ENCODE assay signal across 29 cellular contexts in the genomic region with DNA sequence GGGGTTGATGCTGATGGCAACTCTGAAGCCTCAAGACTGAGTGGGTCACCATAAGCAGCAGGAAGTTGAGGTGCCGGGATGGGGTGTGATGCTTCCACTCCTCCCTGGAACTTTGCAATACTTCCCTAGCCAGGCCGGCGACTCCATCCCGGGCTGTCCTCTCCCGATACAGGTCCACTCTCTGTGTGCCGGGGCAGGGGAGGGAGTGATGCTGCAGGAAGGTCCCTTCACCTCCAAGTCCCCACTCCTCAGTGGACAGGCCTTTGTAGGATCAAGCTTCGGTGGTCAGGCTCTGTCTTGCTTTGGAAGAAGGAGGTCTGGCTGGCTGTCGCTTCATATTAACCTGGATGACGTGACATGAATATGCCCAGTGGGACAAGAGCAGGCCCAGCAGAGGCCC. TPM values are rescaled to one million over a fixed set of nuclear protein-coding genes. Genes with fewer than 3 reads are reported as not detected.
DNase-seq lines count a peak whose midpoint lies in the region; TF ChIP-seq lines count a peak whose summit lies in the region.
"Had no signal": no experiment of that assay in that cellular context is flagged by ENCODE, and none has a peak within 500 bp of the region (broad histone marks: within the 10 kb centered on the region; RNA-seq: fewer than 3 reads in every experiment).

No MANE protein-coding gene starts in this region.

- no peaks in the 10 kb centered on the region for H3K27me3 ChIP-seq in Peyer's patch

- DNase-seq in AG20443 (ENCODE audit: low spot score) (peak; percentile 8), Peyer's patch (peak in 2 of 3 donors; percentile 30 to 32), mesenteric fat pad (ENCODE audit: low spot score) (peak; percentile 69), type B pancreatic cell (ENCODE audit: extremely low spot score, unreplicated experiment) (peak; percentile 58), GF-D8 (lab: John Stamatoyannopoulos, UW) (no peak), CD14-positive monocyte (ENCODE audit: low spot score) (no peak)
- DNase-seq in stimulated activated CD4-positive, alpha-beta T cell treated with anti-CD3 and anti-CD28 coated beads, Interleukin-2, amount 100 ng/mL, for 48 hours = no peak
- DNase-seq: AML-193; CD4-positive, alpha-beta memory T cell; COR-L47; HFFc6; KBM-7; MV-4-11; NCI-H1105; NCI-H1436 treated with DMSO at 0.1 percent for 48 hours; NCI-H1930; NCI-H2227 treated with DMSO at 0.1 percent for 48 hours; NCI-H526 treated with DMSO at 0.1 percent for 48 hours; SIG-M5 had no signal

- H3K27me3 Mint-ChIP-seq in type B pancreatic cell (peaks cover 90% of the 10 kb centered on the region), CD14-positive monocyte (ENCODE audit: low read depth in 3 of 3) (peaks cover 41 to 58% (median 46%) of the 10 kb centered on the region in 3 donors)

- no peak overlapping the region for H3K4me3 Mint-ChIP-seq in type B pancreatic cell
- H3K4me3 Mint-ChIP-seq in CD14-positive monocyte = no peak overlapping the region

- H3K4me3 ChIP-seq in Peyer's patch = no peak overlapping the region
- H3K4me3 ChIP-seq: GM12878, HAP-1, SK-N-MC had no signal

- H3K27ac ChIP-seq in Peyer's patch = no peak overlapping the region
- H3K27ac ChIP-seq: BLaER1 treated with 17β-estradiol and CSF1 and Interleukin-3, amounts not matched to agents 10 nM and 100 nM; RWPE1; SK-N-MC had no signal

- TF ChIP-seq CTCF in Peyer's patch (IDR thresholded peaks at IDR 0.05) = no peak
- no peak for TF ChIP-seq CTCF in type B pancreatic cell (conservative IDR thresholded peaks at IDR 0.05)
- no peak for TF ChIP-seq CTCF in CD14-positive monocyte (IDR thresholded peaks at IDR 0.05)

- peaks cover 11% of the 10 kb centered on the region for H3K4me1 Mint-ChIP-seq in type B pancreatic cell (ENCODE audit: unreplicated experiment)
- H3K4me1 Mint-ChIP-seq in CD14-positive monocyte = peaks cover 6% of the 10 kb centered on the region

- H3K9me3 ChIP-seq in Peyer's patch = no peaks in the 10 kb centered on the region

- peaks cover 0 to 10% (median 0%) of the 10 kb centered on the region in 4 donors for H3K4me1 ChIP-seq in Peyer's patch

- no peak for TF ChIP-seq POLR2A in Peyer's patch (IDR thresholded peaks at IDR 0.05)

- peaks cover 7% of the 10 kb centered on the region for H3K9me3 Mint-ChIP-seq in type B pancreatic cell
- H3K9me3 Mint-ChIP-seq in CD14-positive monocyte = peaks cover 0 to 10% (median 2%) of the 10 kb centered on the region in 7 donors
- H3K9me3 Mint-ChIP-seq: HFFc6 had no signal

- H3K36me3 Mint-ChIP-seq in type B pancreatic cell = peaks cover 5% of the 10 kb centered on the region
- no peaks in the 10 kb centered on the region for H3K36me3 Mint-ChIP-seq in CD14-positive monocyte
- H3K36me3 Mint-ChIP-seq: CD4-positive, alpha-beta memory T cell had no signal

- H3K36me3 ChIP-seq in Peyer's patch = no peaks in the 10 kb centered on the region
- H3K36me3 ChIP-seq: BLaER1 treated with 17β-estradiol and CSF1 and Interleukin-3, amounts not matched to agents 10 nM and 100 nM; HAP-1 had no signal

- intact Hi-C loops in CD14-positive monocyte (cut with micrococcal nuclease) = no loop called here

- H3K27ac Mint-ChIP-seq in type B pancreatic cell = no peak overlapping the region
- H3K27ac Mint-ChIP-seq in CD14-positive monocyte = no peak overlapping the region
- H3K27ac Mint-ChIP-seq: GM23338, HFFc6 had no signal

RNA-seq across cellular contexts. Expression of a gene that starts 0.9 kb away (rescaled TPM):
- total RNA-seq in Peyer's patch (10 to 100 TPM in 2 of 4 donors, 1 to 10 TPM in 2; 8.3 to 11.6 (median 10.3) TPM), mesenteric fat pad (not detected), type B pancreatic cell (ENCODE audit: low replicate concordance) (3.3 and 8.2 TPM in 2 replicates)
- not detected for polyA plus RNA-seq in CD14-positive monocyte
- total RNA-seq: CD4-positive, alpha-beta memory T cell; HFFc6; LHCN-M2; MCF 10A; NCI-H460 had no signal
- polyA plus RNA-seq: AG04450; CD4-positive, alpha-beta memory T cell; GM12878 had no signal

Comparison
In these comparisons a context has a peak if more than half of its experiments do, and no peak if none do; other contexts are left out.
1. DNase-seq: peak in AG20443 (single experiment), Peyer's patch (2 of 3), mesenteric fat pad (single experiment) and type B pancreatic cell (single experiment); none in GF-D8 (single experiment), stimulated activated CD4-positive, alpha-beta T cell treated with anti-CD3 and anti-CD28 coated beads, Interleukin-2, amount 100 ng/mL, for 48 hours (0 of 2) and CD14-positive monocyte (single experiment).